ENCODE assay signal across 28 cellular contexts in genomic region chr20:50552979-50553378, GRCh38.
"Had no signal": no experiment of that assay in that cellular context is flagged by ENCODE, and none has a peak within 500 bp of the region (broad histone marks: within the 10 kb centered on the region; RNA-seq: fewer than 3 reads in every experiment).

No MANE protein-coding gene starts in this region.

- DNase-seq: Karpas-422, Kasumi-1, MG63, MM.1S, MV-4-11, NCI-H1048, NCI-H1092, NCI-H1092 treated with DMSO at 0.1 percent for 48 hours, NCI-H1105, NCI-H1105 treated with DMSO at 0.1 percent for 48 hours, NCI-H1417 treated with DMSO at 0.1 percent for 48 hours, NCI-H1436, NCI-H1436 treated with DMSO at 0.1 percent for 48 hours, NCI-H146, NCI-H1694, NCI-H1694 treated with DMSO at 0.1 percent for 48 hours, NCI-H187 treated with DMSO at 0.1 percent for 48 hours, NCI-H1930, NCI-H2029, NCI-H2029 treated with DMSO at 0.1 percent for 48 hours, NCI-H2081, NCI-H2081 treated with DMSO at 0.1 percent for 48 hours, NCI-H2107, NCI-H2227 treated with DMSO at 0.1 percent for 48 hours, NCI-H226, NCI-H345, NCI-H446, NCI-H446 treated with DMSO at 0.1 percent for 48 hours had no signal

- H3K27me3 ChIP-seq: MG63 had no signal

- H3K4me3 ChIP-seq: MG63 had no signal

- H3K9me3 ChIP-seq: MG63 had no signal
